ENCODE assay signal across 10 cellular contexts in the genomic region with DNA sequence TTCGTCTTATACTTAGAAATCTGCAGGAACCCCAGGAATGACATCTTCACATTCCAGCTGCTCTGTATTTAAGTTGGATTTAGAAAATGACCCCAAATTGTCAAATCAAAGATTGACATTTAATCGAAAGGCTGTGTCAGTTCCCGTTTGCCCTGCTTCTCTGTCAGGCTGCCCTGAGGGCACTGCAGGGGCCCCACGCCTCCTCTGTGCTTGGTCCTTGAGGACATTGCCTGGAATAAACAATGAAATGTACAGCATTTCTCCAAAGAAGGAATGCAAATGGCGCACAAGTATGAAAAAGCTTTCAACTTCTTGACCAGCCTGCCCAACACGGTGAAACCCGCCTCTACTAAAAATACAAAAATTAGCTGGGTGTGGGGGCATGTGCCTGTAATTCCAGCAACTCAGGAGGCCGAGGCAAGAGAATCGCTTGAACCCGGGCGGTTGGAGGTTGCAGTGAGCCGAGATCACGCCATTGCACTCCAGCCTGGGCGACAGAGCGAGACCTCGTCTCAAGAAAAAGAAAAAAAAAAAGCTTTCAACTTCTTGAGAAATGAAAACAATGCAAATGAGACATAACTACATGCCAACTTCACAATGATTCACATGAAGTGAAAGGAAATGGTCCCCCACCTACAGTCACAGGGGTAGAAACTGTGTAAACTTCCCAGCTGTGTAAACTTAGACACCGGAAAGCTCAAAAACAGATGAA. TPM values are rescaled to one million over a fixed set of nuclear protein-coding genes. Genes with fewer than 3 reads are reported as not detected.
A peak's percentile ranks its signal among the peaks of the same experiment; 100 is the strongest.
DNase-seq lines count a peak whose midpoint lies in the region; ATAC-seq lines count a peak whose summit lies in the region.
"Had no signal": no experiment of that assay in that cellular context is flagged by ENCODE, and none has a peak within 500 bp of the region (broad histone marks: within the 10 kb centered on the region; RNA-seq: fewer than 3 reads in every experiment).

No MANE protein-coding gene starts in this region.

- DNase-seq in T-helper 1 cell = no peak
- DNase-seq in T-cell = peak in 7 of 34 experiments; percentile 20 to 47 (median 35)
- DNase-seq in trophoblast cell = peak; percentile 51 to 79
- no peak for DNase-seq in mesendoderm
- DNase-seq in NCI-H774 (lab: John Stamatoyannopoulos, UW) = no peak
- DNase-seq in NCI-H1694 (lab: John Stamatoyannopoulos, UW) = no peak
- DNase-seq: MM.1S had no signal

- H3K14ac ChIP-seq in trophoblast cell (ENCODE audit: low read length) = no peak overlapping the region

- no peak overlapping the region for H3K9ac ChIP-seq in trophoblast cell (ENCODE audit: low read length)
- no peak overlapping the region for H3K9ac ChIP-seq in mesendoderm (ENCODE audit: low read length)

- no peak overlapping the region for H2BK12ac ChIP-seq in trophoblast cell (ENCODE audit: low read length)

- H3K4me1 Mint-ChIP-seq in T-helper 1 cell treated with Interleukin-12 subunit alpha and Interleukin-12 subunit beta and Interleukin-4 antibody, amounts not matched to agents 30 μg/mL and 1 μg/mL, for 36 hours (ENCODE audit: low read depth) = peaks cover 52% of the 10 kb centered on the region
- H3K4me1 Mint-ChIP-seq in T-cell = peaks cover 53 to 77% (median 74%) of the 10 kb centered on the region in 3 donors

- H3K79me1 ChIP-seq in trophoblast cell (ENCODE audit: low read length) = no peaks in the 10 kb centered on the region
- H3K79me1 ChIP-seq in mesendoderm (ENCODE audit: low read length) = no peaks in the 10 kb centered on the region

- peaks cover 5% of the 10 kb centered on the region for H3K36me3 Mint-ChIP-seq in T-helper 1 cell treated with Interleukin-12 subunit alpha and Interleukin-12 subunit beta and Interleukin-4 antibody, amounts not matched to agents 30 μg/mL and 1 μg/mL, for 36 hours (ENCODE audit: low read depth)
- no peaks in the 10 kb centered on the region for H3K36me3 Mint-ChIP-seq in T-cell

- H3K36me3 ChIP-seq in trophoblast cell (ENCODE audit: control insufficient read depth in 1 of 2, insufficient read depth in 2 of 2, low read length in 2 of 2) = no peaks in the 10 kb centered on the region
- H3K36me3 ChIP-seq in mesendoderm (ENCODE audit: control insufficient read depth, insufficient read depth, low read length) = no peaks in the 10 kb centered on the region

- H3K4me3 ChIP-seq in trophoblast cell (ENCODE audit: low read depth, low read length) = no peak overlapping the region
- no peak overlapping the region for H3K4me3 ChIP-seq in mesendoderm (ENCODE audit: low read length)

- H2BK15ac ChIP-seq in mesendoderm (replicated peaks; ENCODE audit: low read depth) = no peak overlapping the region

- no peaks in the 10 kb centered on the region for H3K27me3 Mint-ChIP-seq in T-helper 1 cell treated with Interleukin-12 subunit alpha and Interleukin-12 subunit beta and Interleukin-4 antibody, amounts not matched to agents 30 μg/mL and 1 μg/mL, for 36 hours (ENCODE audit: low read depth)
- no peaks in the 10 kb centered on the region for H3K27me3 Mint-ChIP-seq in T-cell

- CTCF ChIA-PET in T-cell (lab: Charles Lee) = interaction anchor here (0.6 to 1.9 kb wide), 4 partner anchors 11 to 461 kb away, joined by 3 to 8 read pairs (median 3); a partner anchor contains a TSS

- H2BK5ac ChIP-seq in trophoblast cell (ENCODE audit: low read depth, low read length, poor library complexity) = no peak overlapping the region
- H2BK5ac ChIP-seq in mesendoderm (ENCODE audit: low read length) = no peak overlapping the region

- no CpG with 5 or more reads among the region's 17 CpGs for WGBS in trophoblast cell (ENCODE audit: extremely low coverage, insufficient coverage, insufficient read length)
- WGBS in mesendoderm (ENCODE audit: extremely low coverage, insufficient coverage, low lambda C conversion rate) = no CpG with 5 or more reads among the region's 17 CpGs

- no peaks in the 10 kb centered on the region for H3K4me1 ChIP-seq in trophoblast cell (ENCODE audit: control insufficient read depth in 1 of 2, insufficient read depth in 2 of 2, low read length in 2 of 2)
- H3K4me1 ChIP-seq in mesendoderm (ENCODE audit: control insufficient read depth, low read depth, low read length) = no peaks in the 10 kb centered on the region

- H3K27me3 ChIP-seq in trophoblast cell (ENCODE audit: insufficient read depth, low read length) (no peaks in the 10 kb centered on the region), mesendoderm (ENCODE audit: insufficient read depth, low read length, poor library complexity) (no peaks in the 10 kb centered on the region)

- H2BK120ac ChIP-seq in trophoblast cell (ENCODE audit: insufficient read depth, low read length, poor library complexity) = no peak overlapping the region
- no peak overlapping the region for H2BK120ac ChIP-seq in mesendoderm (ENCODE audit: low read depth, low read length)

- no peak overlapping the region for H4K91ac ChIP-seq in trophoblast cell (ENCODE audit: low read depth, low read length)

- H3K9me3 Mint-ChIP-seq in T-helper 1 cell treated with Interleukin-12 subunit alpha and Interleukin-12 subunit beta and Interleukin-4 antibody, amounts not matched to agents 30 μg/mL and 1 μg/mL, for 36 hours = no peaks in the 10 kb centered on the region
- no peaks in the 10 kb centered on the region for H3K9me3 Mint-ChIP-seq in T-cell

- no peak overlapping the region for H4K5ac ChIP-seq in mesendoderm (ENCODE audit: low read length)

- H3K27ac Mint-ChIP-seq in T-helper 1 cell treated with Interleukin-12 subunit alpha and Interleukin-12 subunit beta and Interleukin-4 antibody, amounts not matched to agents 30 μg/mL and 1 μg/mL, for 36 hours = peak overlapping the region; percentile 12
- peak overlapping the region; percentile 62 to 68 for H3K27ac Mint-ChIP-seq in T-cell

- no peaks in the 10 kb centered on the region for H3K9me3 ChIP-seq in trophoblast cell (ENCODE audit: insufficient read depth, low read depth, low read length)

- no peak overlapping the region for H3K23ac ChIP-seq in trophoblast cell (ENCODE audit: low read length)
- H3K23ac ChIP-seq in mesendoderm (ENCODE audit: low read length) = no peak overlapping the region

- H3K56ac ChIP-seq in mesendoderm (ENCODE audit: low read length) = no peak overlapping the region

- no peak overlapping the region for H3K27ac ChIP-seq in trophoblast cell (ENCODE audit: low read depth, low read length)
- no peak overlapping the region for H3K27ac ChIP-seq in mesendoderm (ENCODE audit: low read depth, low read length)
- H3K27ac ChIP-seq: 22Rv1 had no signal

- H3K4me3 Mint-ChIP-seq in T-helper 1 cell treated with Interleukin-12 subunit alpha and Interleukin-12 subunit beta and Interleukin-4 antibody, amounts not matched to agents 30 μg/mL and 1 μg/mL, for 36 hours = peak overlapping the region; percentile 32
- H3K4me3 Mint-ChIP-seq in T-cell = peak overlapping the region; percentile 21 to 67 (median 37)

- POLR2A ChIA-PET in T-cell (lab: Charles Lee) = interaction anchor here in 1 of 2 donors (0.6 to 2.7 kb wide), 2 partner anchors 11 to 156 kb away, joined by 3 to 12 read pairs; a partner anchor contains a TSS

- H3K18ac ChIP-seq in trophoblast cell (ENCODE audit: low read length) (no peak overlapping the region), mesendoderm (ENCODE audit: low read length) (no peak overlapping the region)

- H4K12ac ChIP-seq in trophoblast cell (ENCODE audit: low read depth, low read length) = no peak overlapping the region

- H2AK5ac ChIP-seq in trophoblast cell (ENCODE audit: low read length) = no peak overlapping the region
- H2AK5ac ChIP-seq in mesendoderm (ENCODE audit: low read length) = no peak overlapping the region

- H4K8ac ChIP-seq in trophoblast cell (ENCODE audit: low read depth, low read length) (no peak overlapping the region), mesendoderm (ENCODE audit: low read depth, low read length) (no peak overlapping the region)

- H3K79me2 ChIP-seq in trophoblast cell (ENCODE audit: control insufficient read depth, insufficient read depth, low read length, poor library complexity) (no peaks in the 10 kb centered on the region), mesendoderm (ENCODE audit: control insufficient read depth, insufficient read depth, low read length) (no peaks in the 10 kb centered on the region)

- H3K4me2 ChIP-seq in trophoblast cell (ENCODE audit: low read length) (no peak overlapping the region), mesendoderm (ENCODE audit: low read length) (no peak overlapping the region)

- ATAC-seq in GM21786 (IDR thresholded peaks at IDR 0.05; ENCODE audit: unreplicated experiment) (peak; percentile 81), T-cell (replicated peaks in 1 of 4) (peak; percentile 91 to 98 (median 94))

- no peak overlapping the region for H3K4ac ChIP-seq in trophoblast cell (ENCODE audit: low read depth, low read length)
- H3K4ac ChIP-seq in mesendoderm (ENCODE audit: low read depth, low read length) = no peak overlapping the region

- no peak overlapping the region for H2AFZ ChIP-seq in trophoblast cell (ENCODE audit: insufficient read depth, low read length, poor library complexity)

RNA-seq across cellular contexts. Expression of a gene that starts 3.0 kb away (rescaled TPM):
- 1 to 10 TPM; 1.2 to 2.4 (median 1.7) TPM for total RNA-seq in T-cell
- 0.08 and 0.18 TPM in 2 replicates for polyA plus RNA-seq in trophoblast cell (2013)
- polyA plus RNA-seq in mesendoderm (2013, experiment 1 of 2) = 0.01 TPM
- polyA plus RNA-seq in mesendoderm (2013, experiment 2 of 2) = 0.03 TPM

RNA-seq across cellular contexts. Expression of a gene that starts 10.8 kb away (rescaled TPM):
- 10 to 100 TPM; 59.1 to 98.8 (median 80.5) TPM for total RNA-seq in T-cell
- polyA plus RNA-seq in trophoblast cell (2013) = 0.01 TPM in 1 of 2 replicates, not detected in the other
- polyA plus RNA-seq in mesendoderm (2013, experiment 1 of 2) = not detected
- polyA plus RNA-seq in mesendoderm (2013, experiment 2 of 2) = not detected

RNA-seq across cellular contexts. Expression of a gene that starts 26.6 kb away (rescaled TPM):
- 1 to 10 TPM in 2 of 5 donors, not detected in 3; 1.2 to 1.3 TPM for total RNA-seq in T-cell
- polyA plus RNA-seq in trophoblast cell (2013) = 10.1 and 13.5 TPM in 2 replicates
- polyA plus RNA-seq in mesendoderm (2013, experiment 1 of 2) = not detected
- polyA plus RNA-seq in mesendoderm (2013, experiment 2 of 2) = not detected

RNA-seq across cellular contexts. Expression of a gene that starts 42.1 kb away (rescaled TPM):
- under 1 TPM in 1 of 5 donors, not detected in 4; 0.38 TPM for total RNA-seq in T-cell
- 0.07 TPM in 1 of 2 replicates, not detected in the other for polyA plus RNA-seq in trophoblast cell (2013)
- polyA plus RNA-seq in mesendoderm (2013, experiment 1 of 2) = not detected
- 0.06 TPM for polyA plus RNA-seq in mesendoderm (2013, experiment 2 of 2)

Comparison
In these comparisons a context has a peak if more than half of its experiments do, and no peak if none do; other contexts are left out.
1. DNase-seq: peak in trophoblast cell (2 of 2); none in T-helper 1 cell (0 of 5), mesendoderm (single experiment), NCI-H774 (single experiment) and NCI-H1694 (single experiment).